13 cellular contexts compared by ENCODE assay signal in the genomic region with DNA sequence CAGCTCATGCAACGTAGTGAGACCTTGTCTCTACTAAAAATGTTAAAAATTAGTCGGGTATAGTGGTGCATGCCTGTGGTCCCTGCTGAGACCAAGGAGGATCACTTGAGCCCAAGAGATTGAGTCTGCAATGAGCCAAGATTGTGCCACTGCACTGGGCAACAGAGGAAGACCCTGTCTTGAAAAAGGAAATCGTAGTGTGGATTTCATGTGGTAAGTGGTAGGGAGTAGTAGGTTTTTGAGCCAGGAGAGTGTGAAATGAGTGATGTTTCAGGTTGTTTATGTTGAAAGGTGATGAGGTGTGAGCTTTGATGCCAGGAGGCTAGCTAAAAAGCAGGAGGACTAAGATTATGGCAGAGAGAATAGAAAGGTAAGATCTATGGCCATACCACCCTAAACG. TPM values are rescaled to one million over a fixed set of nuclear protein-coding genes. Genes with fewer than 3 reads are reported as not detected.
DNase-seq lines count a peak whose midpoint lies in the region; ATAC-seq and TF ChIP-seq lines count a peak whose summit lies in the region.
"Had no signal": no experiment of that assay in that cellular context is flagged by ENCODE, and none has a peak within 500 bp of the region (broad histone marks: within the 10 kb centered on the region; RNA-seq: fewer than 3 reads in every experiment).

No MANE protein-coding gene starts in this region.

- H2AFZ ChIP-seq in Karpas-422 (ENCODE audit: low read length) = no peak overlapping the region
- H2AFZ ChIP-seq: PC-9 had no signal

- H3K9me3 Mint-ChIP-seq in CD8-positive, alpha-beta T cell = no peaks in the 10 kb centered on the region
- H3K9me3 Mint-ChIP-seq in activated naive CD8-positive, alpha-beta T cell treated with anti-CD3 and anti-CD28 coated beads, Interleukin-2, amount 50 U/mL, for 24 hours = no peaks in the 10 kb centered on the region
- H3K9me3 Mint-ChIP-seq in nephron progenitor cell = no peaks in the 10 kb centered on the region

- H3K9me3 ChIP-seq in CD8-positive, alpha-beta T cell (ENCODE audit: low read length) = no peaks in the 10 kb centered on the region
- no peaks in the 10 kb centered on the region for H3K9me3 ChIP-seq in Karpas-422 (ENCODE audit: low read length)
- H3K9me3 ChIP-seq: right atrium auricular region had no signal

- peaks cover 96% of the 10 kb centered on the region for H4K20me1 ChIP-seq in Karpas-422 (ENCODE audit: insufficient read depth, low read depth, low read length)

- peaks cover 23% of the 10 kb centered on the region for H3K36me3 Mint-ChIP-seq in CD8-positive, alpha-beta T cell
- peaks cover 43% of the 10 kb centered on the region for H3K36me3 Mint-ChIP-seq in activated naive CD8-positive, alpha-beta T cell treated with anti-CD3 and anti-CD28 coated beads, Interleukin-2, amount 50 U/mL, for 24 hours (ENCODE audit: low read depth)
- peaks cover 54% of the 10 kb centered on the region for H3K36me3 Mint-ChIP-seq in nephron progenitor cell (ENCODE audit: low read depth)

- H3K4me2 ChIP-seq in Karpas-422 (ENCODE audit: low read depth, low read length, poor library complexity, severe bottlenecking) = no peak overlapping the region
- H3K4me2 ChIP-seq: PC-9 had no signal

- DNase-seq in CD8-positive, alpha-beta T cell = no peak
- DNase-seq in Karpas-422 (no peak), nephron progenitor cell (no peak), NCI-H2029 treated with DMSO at 0.1 percent for 48 hours (lab: John Stamatoyannopoulos, UW) (no peak), NCI-H510A treated with DMSO at 0.1 percent for 48 hours (lab: John Stamatoyannopoulos, UW) (no peak), mesenteric fat pad (ENCODE audit: low spot score) (no peak)
- DNase-seq in activated naive CD8-positive, alpha-beta T cell treated with anti-CD3 and anti-CD28 coated beads, Interleukin-2, amount 50 U/mL, for 24 hours = no peak
- DNase-seq: NCI-H1092, NCI-H226, PC-9, substantia nigra had no signal

- no peaks in the 10 kb centered on the region for H3K9me2 ChIP-seq in Karpas-422 (replicated peaks; ENCODE audit: insufficient read depth, low read length)

- no peaks in the 10 kb centered on the region for H3K27me3 Mint-ChIP-seq in CD8-positive, alpha-beta T cell (ENCODE audit: low read depth)
- no peaks in the 10 kb centered on the region for H3K27me3 Mint-ChIP-seq in activated naive CD8-positive, alpha-beta T cell treated with anti-CD3 and anti-CD28 coated beads, Interleukin-2, amount 50 U/mL, for 24 hours
- peaks cover 2% of the 10 kb centered on the region for H3K27me3 Mint-ChIP-seq in nephron progenitor cell (ENCODE audit: low read depth, poor library complexity)

- intact Hi-C loops in CD8-positive, alpha-beta T cell (cut with DNase I, micrococcal nuclease) = loop anchor here in 1 of 2 experiments (10.0 kb wide), 2 partner anchors 815 to 965 kb away; a partner anchor contains a TSS

- peaks cover 100% of the 10 kb centered on the region for H3K79me2 ChIP-seq in Karpas-422 (ENCODE audit: low read length)

- peak; percentile 39 for ATAC-seq in CD8-positive, alpha-beta T cell
- peak; percentile 23 for ATAC-seq in activated naive CD8-positive, alpha-beta T cell treated with anti-CD3 and anti-CD28 coated beads, Interleukin-2, amount 50 U/mL, for 24 hours
- no peak for ATAC-seq in GM21786 (IDR thresholded peaks at IDR 0.05; ENCODE audit: unreplicated experiment)

- peaks cover 89% of the 10 kb centered on the region for H3K4me1 Mint-ChIP-seq in CD8-positive, alpha-beta T cell (ENCODE audit: low read depth)
- H3K4me1 Mint-ChIP-seq in activated naive CD8-positive, alpha-beta T cell treated with anti-CD3 and anti-CD28 coated beads, Interleukin-2, amount 50 U/mL, for 24 hours = peaks cover 90% of the 10 kb centered on the region
- H3K4me1 Mint-ChIP-seq in nephron progenitor cell = peaks cover 67% of the 10 kb centered on the region

- H3K27ac ChIP-seq in CD8-positive, alpha-beta T cell (ENCODE audit: low read depth, low read length) = no peak overlapping the region
- H3K27ac ChIP-seq in Karpas-422 (ENCODE audit: low read length) = peak overlapping the region; percentile 28; the same call in 1 of the 2 replicates
- H3K27ac ChIP-seq: PC-9 had no signal

- H3K9ac ChIP-seq in Karpas-422 (ENCODE audit: low read length) = no peak overlapping the region

- H3K4me3 ChIP-seq in CD8-positive, alpha-beta T cell (ENCODE audit: low read depth, low read length) = no peak overlapping the region
- H3K4me3 ChIP-seq in Karpas-422 (ENCODE audit: low read length) = no peak overlapping the region
- H3K4me3 ChIP-seq: PC-9, right atrium auricular region had no signal

- CTCF ChIA-PET in CD8-positive, alpha-beta T cell (lab: Charles Lee) = no interaction called here

- no peaks in the 10 kb centered on the region for H3K36me3 ChIP-seq in CD8-positive, alpha-beta T cell (ENCODE audit: insufficient read depth, low read length)
- peaks cover 15% of the 10 kb centered on the region; the same call in 1 of the 2 replicates for H3K36me3 ChIP-seq in Karpas-422 (ENCODE audit: insufficient read depth, low read length)
- H3K36me3 ChIP-seq: right atrium auricular region had no signal

- H3K4me1 ChIP-seq in CD8-positive, alpha-beta T cell (ENCODE audit: insufficient read depth, low read length) = peaks cover 85% of the 10 kb centered on the region
- H3K4me1 ChIP-seq in Karpas-422 (ENCODE audit: low read length) = peaks cover 90% of the 10 kb centered on the region

- no peaks in the 10 kb centered on the region for H3K27me3 ChIP-seq in CD8-positive, alpha-beta T cell (ENCODE audit: insufficient read depth, low read length)
- no peaks in the 10 kb centered on the region for H3K27me3 ChIP-seq in Karpas-422 (ENCODE audit: low read length)
- H3K27me3 ChIP-seq: right atrium auricular region had no signal

- H3K27ac Mint-ChIP-seq in CD8-positive, alpha-beta T cell = peak overlapping the region; percentile 45
- peak overlapping the region; percentile 47 for H3K27ac Mint-ChIP-seq in activated naive CD8-positive, alpha-beta T cell treated with anti-CD3 and anti-CD28 coated beads, Interleukin-2, amount 50 U/mL, for 24 hours
- peak overlapping the region; percentile 93 for H3K27ac Mint-ChIP-seq in nephron progenitor cell

- peak overlapping the region; percentile 59 for H3K4me3 Mint-ChIP-seq in CD8-positive, alpha-beta T cell
- H3K4me3 Mint-ChIP-seq in activated naive CD8-positive, alpha-beta T cell treated with anti-CD3 and anti-CD28 coated beads, Interleukin-2, amount 50 U/mL, for 24 hours = no peak overlapping the region
- no peak overlapping the region for H3K4me3 Mint-ChIP-seq in nephron progenitor cell

- no peak for TF ChIP-seq CTCF in CD8-positive, alpha-beta T cell (IDR thresholded peaks at IDR 0.05)
- no peak for TF ChIP-seq CTCF in nephron progenitor cell (IDR thresholded peaks at IDR 0.05)

- POLR2A ChIA-PET in CD8-positive, alpha-beta T cell (lab: Charles Lee) = interaction anchor here (1.0 to 1.2 kb wide), 2 partner anchors 25 to 42 kb away, joined by 6 to 8 read pairs; a partner anchor contains a TSS

RNA-seq across cellular contexts. Expression of a gene that starts 5.9 kb away (rescaled TPM):
- 100 to 1,000 TPM; 420 to 430 TPM for total RNA-seq in CD8-positive, alpha-beta T cell
- total RNA-seq in Karpas-422 (2014; rRNA removed; shearing (Covaris generic); ENCODE audit: low replicate concordance) = 188 and 245 TPM in 2 replicates
- 115 TPM for total RNA-seq in mesenteric fat pad

RNA-seq across cellular contexts. Expression of a gene that starts 42.2 kb away (rescaled TPM):
- total RNA-seq in CD8-positive, alpha-beta T cell = 100 to 1,000 TPM; 173 to 179 TPM
- total RNA-seq in Karpas-422 (2014; rRNA removed; shearing (Covaris generic); ENCODE audit: low replicate concordance) = 111 and 113 TPM in 2 replicates
- 79.3 TPM for total RNA-seq in mesenteric fat pad
